14 cellular contexts compared by ENCODE assay signal in the genomic region with DNA sequence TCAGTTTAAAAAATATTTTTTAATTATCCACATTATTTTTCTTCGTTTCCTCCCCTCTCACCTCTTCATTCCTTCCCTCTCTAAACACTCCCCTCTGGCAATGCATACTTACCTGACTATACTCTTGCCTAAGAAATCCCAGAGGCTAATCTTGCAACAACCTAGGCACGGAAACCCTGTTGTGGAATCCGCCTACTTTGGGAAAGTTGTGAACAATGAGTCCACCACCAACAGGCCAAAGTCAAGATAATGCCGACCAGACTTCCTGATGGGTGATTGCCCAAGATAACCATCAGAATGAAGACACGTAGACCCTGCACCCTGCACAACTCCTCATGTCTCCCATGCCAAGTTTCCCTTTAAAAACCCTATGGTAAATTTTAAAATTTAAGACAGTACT.
DNase-seq lines count a peak whose midpoint lies in the region; ATAC-seq, FAIRE-seq and TF ChIP-seq lines count a peak whose summit lies in the region.
"Had no signal": no experiment of that assay in that cellular context is flagged by ENCODE, and none has a peak within 500 bp of the region (broad histone marks: within the 10 kb centered on the region; RNA-seq: fewer than 3 reads in every experiment).

No MANE protein-coding gene starts in this region.

- H3K9me3 ChIP-seq in RWPE2 (ENCODE audit: severe bottlenecking) (no peaks in the 10 kb centered on the region), mesodermal cell (ENCODE audit: control insufficient read depth, low read length) (no peaks in the 10 kb centered on the region)
- H3K9me3 ChIP-seq: SJSA1 had no signal

- TF ChIP-seq CTCF in RWPE2 (IDR thresholded peaks at IDR 0.05; ENCODE audit: poor library complexity, severe bottlenecking) (no peak), epithelial cell of esophagus (IDR thresholded peaks at IDR 0.05; ENCODE audit: insufficient read depth, low read depth, low read length, missing control alignments) (no peak)

- peak overlapping the region; percentile 77 for H3K27ac ChIP-seq in RWPE2 (ENCODE audit: poor library complexity, severe bottlenecking)
- H3K27ac ChIP-seq in mesodermal cell (ENCODE audit: low read depth, low read length, severe bottlenecking), result peak overlapping the region; percentile 82
- H3K27ac ChIP-seq: SJSA1 had no signal

- H3K4me3 ChIP-seq in RWPE2 (ENCODE audit: severe bottlenecking) (no peak overlapping the region), epithelial cell of esophagus (ENCODE audit: low read length) (no peak overlapping the region), mesodermal cell (ENCODE audit: extremely low read depth, insufficient read depth, low read length, poor library complexity, severe bottlenecking) (no peak overlapping the region)
- H3K4me3 ChIP-seq: SJSA1 had no signal

- H3K4me1 ChIP-seq in RWPE2 (ENCODE audit: insufficient read depth, poor library complexity, severe bottlenecking), result peaks cover 34% of the 10 kb centered on the region
- peaks cover 12% of the 10 kb centered on the region for H3K4me1 ChIP-seq in mesodermal cell (ENCODE audit: control insufficient read depth, insufficient read depth, low read length, poor library complexity, severe bottlenecking)

- no peaks in the 10 kb centered on the region for H3K27me3 ChIP-seq in RWPE2 (ENCODE audit: insufficient read depth, poor library complexity, severe bottlenecking)
- H3K27me3 ChIP-seq: SJSA1 had no signal

- no peak for TF ChIP-seq POLR2A in GM12892 (IDR thresholded peaks at IDR 0.05; ENCODE audit: low read depth, low read length)

- FAIRE-seq in RCC 7860 (lab: Jason Lieb, UNC) (no peak), GM12892 (lab: Jason Lieb, UNC) (no peak)
- FAIRE-seq: GM18507 had no signal

- DNase-seq in ELF-1 (ENCODE audit: low read depth, low spot score), result peak; percentile 41
- DNase-seq in RWPE2 (ENCODE audit: low spot score), result no peak
- DNase-seq in epithelial cell of esophagus (ENCODE audit: low read depth), result peak; percentile 82
- DNase-seq in RCC 7860 (ENCODE audit: low spot score), result no peak
- no peak for DNase-seq in activated CD8-positive, alpha-beta memory T cell treated with anti-CD3 and anti-CD28 coated beads, Interleukin-2, amount 50 U/mL, for 4 hours
- DNase-seq in amygdala (lab: John Stamatoyannopoulos, UW), result no peak
- no peak for DNase-seq in GM12892 (ENCODE audit: insufficient read length)
- DNase-seq: COR-L47, NCI-H1694, NCI-H446 treated with DMSO at 0.1 percent for 48 hours, NCI-H774 had no signal

- H3K36me3 ChIP-seq in RWPE2 (ENCODE audit: low read depth) (no peaks in the 10 kb centered on the region), mesodermal cell (ENCODE audit: control insufficient read depth, insufficient read depth, low read length) (no peaks in the 10 kb centered on the region)
- H3K36me3 ChIP-seq: SJSA1 had no signal

- ATAC-seq in RWPE2 (ENCODE audit: low read depth), result peak; percentile 37; the same call in 2 of the 3 replicates

- 91 to 94% methylated on average over 3 of the region's 5 CpGs for WGBS in mesodermal cell (ENCODE audit: insufficient coverage in 2 of 2), 2 experiments

Comparison
In these comparisons a context has a peak if more than half of its experiments do, and no peak if none do; other contexts are left out.
1. DNase-seq: peak in ELF-1 (single experiment) and epithelial cell of esophagus (single experiment); none in RWPE2 (single experiment), RCC 7860 (single experiment), activated CD8-positive, alpha-beta memory T cell treated with anti-CD3 and anti-CD28 coated beads, Interleukin-2, amount 50 U/mL, for 4 hours (single experiment), amygdala (0 of 56) and GM12892 (single experiment).